27 cellular contexts compared by ENCODE assay signal in genomic region chr1:99110140-99111041, GRCh38.
"Had no signal": no experiment of that assay in that cellular context is flagged by ENCODE, and none has a peak within 500 bp of the region (broad histone marks: within the 10 kb centered on the region; RNA-seq: fewer than 3 reads in every experiment).

No MANE protein-coding gene starts in this region.

- H3K4me1 ChIP-seq: ascending aorta, gastrocnemius medialis, parathyroid adenoma, tibial nerve had no signal

- FAIRE-seq: islet of Langerhans, TTC549 had no signal

- DNase-seq: activated CD4-positive, alpha-beta T cell treated with anti-CD3 and anti-CD28 coated beads for 48 hours; activated CD4-positive, alpha-beta T cell treated with anti-CD3 and anti-CD28 coated beads, Interleukin-2, amount 50 U/mL, for 48 hours; activated CD8-positive, alpha-beta memory T cell treated with anti-CD3 and anti-CD28 coated beads for 24 hours; activated effector memory CD4-positive, alpha-beta T cell treated with Interleukin-2 at 50 U/mL for 16 hours; activated naive CD4-positive, alpha-beta T cell treated with anti-CD3 and anti-CD28 coated beads, Interleukin-2, amount 10 ng/mL, durations not matched to agents 7 days and 5 days; activated naive CD8-positive, alpha-beta T cell treated with anti-CD3 and anti-CD28 coated beads, Interleukin-2, amount 10 ng/mL, durations not matched to agents 7 days and 5 days; cortex of kidney; effector memory CD8-positive, alpha-beta T cell; erythroblast; gastrocnemius medialis; glutamatergic neuron; left cardiac atrium; midbrain; naive thymus-derived CD4-positive, alpha-beta T cell; occipital lobe; right cardiac atrium; stimulated activated CD4-positive, alpha-beta T cell treated with anti-CD3 and anti-CD28 coated beads, Interleukin-2, amount 100 ng/mL, for 48 hours; stimulated activated naive CD4-positive, alpha-beta T cell treated with Interleukin-2 at 50 U/mL for 16 hours had no signal

- H3K4me3 ChIP-seq: ascending aorta, cardiac muscle cell, gastrocnemius medialis, tibial nerve had no signal

- H3K27me3 ChIP-seq: ascending aorta, cardiac muscle cell, gastrocnemius medialis, tibial nerve had no signal

- H3K9me3 Mint-ChIP-seq: activated naive CD8-positive, alpha-beta T cell treated with anti-CD3 and anti-CD28 coated beads, Interleukin-2, amount 10 ng/mL, durations not matched to agents 7 days and 5 days; effector memory CD8-positive, alpha-beta T cell had no signal

- H3K27ac Mint-ChIP-seq: activated naive CD4-positive, alpha-beta T cell treated with anti-CD3 and anti-CD28 coated beads, Interleukin-2, amount 10 ng/mL, durations not matched to agents 7 days and 5 days; activated naive CD8-positive, alpha-beta T cell treated with anti-CD3 and anti-CD28 coated beads, Interleukin-2, amount 10 ng/mL, durations not matched to agents 7 days and 5 days; brain; effector memory CD8-positive, alpha-beta T cell; naive thymus-derived CD4-positive, alpha-beta T cell had no signal

- H3K36me3 ChIP-seq: ascending aorta, cardiac muscle cell, gastrocnemius medialis, tibial nerve had no signal

- H3K36me3 Mint-ChIP-seq: activated naive CD4-positive, alpha-beta T cell treated with anti-CD3 and anti-CD28 coated beads, Interleukin-2, amount 10 ng/mL, durations not matched to agents 7 days and 5 days; activated naive CD8-positive, alpha-beta T cell treated with anti-CD3 and anti-CD28 coated beads, Interleukin-2, amount 10 ng/mL, durations not matched to agents 7 days and 5 days; brain; naive thymus-derived CD4-positive, alpha-beta T cell had no signal

- H3K4me1 Mint-ChIP-seq: activated naive CD4-positive, alpha-beta T cell treated with anti-CD3 and anti-CD28 coated beads, Interleukin-2, amount 10 ng/mL, durations not matched to agents 7 days and 5 days; brain had no signal

- H3K79me2 ChIP-seq: parathyroid adenoma had no signal

- H3K9me3 ChIP-seq: ascending aorta, gastrocnemius medialis, tibial nerve had no signal

- H3K4me3 Mint-ChIP-seq: activated naive CD4-positive, alpha-beta T cell treated with anti-CD3 and anti-CD28 coated beads, Interleukin-2, amount 10 ng/mL, durations not matched to agents 7 days and 5 days; activated naive CD8-positive, alpha-beta T cell treated with anti-CD3 and anti-CD28 coated beads, Interleukin-2, amount 10 ng/mL, durations not matched to agents 7 days and 5 days; brain; effector memory CD8-positive, alpha-beta T cell; naive thymus-derived CD4-positive, alpha-beta T cell had no signal

- ATAC-seq: activated CD4-positive, CD25-positive, alpha-beta regulatory T cell treated with anti-CD3 and anti-CD28 coated beads, Interleukin-2, amount 50 U/mL, for 24 hours; effector memory CD8-positive, alpha-beta T cell; gastrocnemius medialis; left cardiac atrium; naive thymus-derived CD4-positive, alpha-beta T cell; right cardiac atrium had no signal

- H3K27me3 Mint-ChIP-seq: activated naive CD8-positive, alpha-beta T cell treated with anti-CD3 and anti-CD28 coated beads, Interleukin-2, amount 10 ng/mL, durations not matched to agents 7 days and 5 days had no signal

- H3K9ac ChIP-seq: parathyroid adenoma had no signal

- H3K27ac ChIP-seq: ascending aorta, cardiac muscle cell, gastrocnemius medialis, parathyroid adenoma, tibial nerve, VCaP had no signal

- H2AFZ ChIP-seq: parathyroid adenoma had no signal
